21 cellular contexts compared by ENCODE assay signal in the genomic region with DNA sequence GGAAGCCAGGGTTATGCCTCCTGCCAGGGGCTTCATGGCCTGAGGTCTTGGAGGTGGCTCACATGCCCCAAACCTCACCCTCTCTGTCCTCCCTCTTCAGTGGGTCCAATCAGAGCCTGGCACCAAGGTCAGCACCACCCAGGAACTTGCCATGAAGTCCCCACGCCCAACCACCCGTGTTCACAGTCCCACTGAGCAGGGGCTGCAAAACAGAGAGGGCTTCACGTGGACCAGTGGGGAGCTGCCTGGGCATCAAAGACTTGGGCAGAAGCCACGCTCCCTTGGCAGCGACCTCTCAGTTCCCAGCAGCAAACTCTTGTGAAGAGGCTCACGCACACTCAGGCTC.
"Had no signal": no experiment of that assay in that cellular context is flagged by ENCODE, and none has a peak within 500 bp of the region (broad histone marks: within the 10 kb centered on the region; RNA-seq: fewer than 3 reads in every experiment).

No MANE protein-coding gene starts in this region.

- ATAC-seq: effector memory CD8-positive, alpha-beta T cell; gastroesophageal sphincter; left lung; sciatic nerve had no signal

- H3K27ac ChIP-seq: dorsolateral prefrontal cortex, epithelial cell of prostate, esophagus squamous epithelium, gastroesophageal sphincter, left lung, lower lobe of right lung, neutrophil, skin epidermis, thoracic aorta, upper lobe of left lung had no signal

- H3K4me3 ChIP-seq: dorsolateral prefrontal cortex, esophagus squamous epithelium, gastroesophageal sphincter, left lung, lower lobe of right lung, skin epidermis, thoracic aorta, upper lobe of left lung had no signal

- H3K36me3 ChIP-seq: esophagus squamous epithelium, gastroesophageal sphincter, left lung, lower lobe of right lung, neutrophil, thoracic aorta, upper lobe of left lung had no signal

- H3K4me1 ChIP-seq: esophagus squamous epithelium, gastroesophageal sphincter, left lung, lower lobe of right lung, upper lobe of left lung had no signal

- H3K27me3 ChIP-seq: neutrophil, upper lobe of left lung had no signal

- H3K9me3 ChIP-seq: esophagus squamous epithelium, gastroesophageal sphincter, left lung, lower lobe of right lung, neutrophil, thoracic aorta, upper lobe of left lung had no signal

- DNase-seq: cortex of kidney; dorsolateral prefrontal cortex; effector memory CD8-positive, alpha-beta T cell; esophagus squamous epithelium; foreskin fibroblast; glutamatergic neuron; immature natural killer cell; left lung; lower lobe of right lung; midbrain; naive B cell; nephron progenitor cell; posterior cingulate gyrus; substantia nigra; upper lobe of left lung had no signal
